Comparison of ENCODE assay signal across 1 cellular context in the genomic region with DNA sequence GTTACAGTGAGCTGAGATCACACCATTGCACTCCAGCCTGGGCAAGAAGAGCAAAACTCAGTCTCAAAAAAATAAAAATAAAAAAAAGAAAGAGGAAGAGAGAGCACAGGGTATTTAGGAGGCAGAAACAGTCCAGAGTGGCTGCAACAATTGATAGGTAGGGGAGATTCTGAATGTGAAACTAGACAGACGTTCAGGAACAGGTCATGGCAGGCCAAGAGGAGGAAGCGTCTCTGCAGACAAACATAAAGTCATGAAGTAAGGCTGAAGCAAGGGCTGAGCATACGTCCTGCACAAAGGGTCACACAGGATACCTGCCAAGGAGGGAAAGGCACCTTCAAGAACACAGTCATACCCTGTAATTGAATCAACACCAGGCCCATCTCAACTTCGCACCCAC.
TF ChIP-seq lines count a peak whose summit lies in the region.

No MANE protein-coding gene starts in this region.

TF ChIP-seq in GM23338, 12 proteins besides CTCF, POLR2A, EP300 and RAD21 (continued from another document):
- TF ChIP-seq, protein P1, sequence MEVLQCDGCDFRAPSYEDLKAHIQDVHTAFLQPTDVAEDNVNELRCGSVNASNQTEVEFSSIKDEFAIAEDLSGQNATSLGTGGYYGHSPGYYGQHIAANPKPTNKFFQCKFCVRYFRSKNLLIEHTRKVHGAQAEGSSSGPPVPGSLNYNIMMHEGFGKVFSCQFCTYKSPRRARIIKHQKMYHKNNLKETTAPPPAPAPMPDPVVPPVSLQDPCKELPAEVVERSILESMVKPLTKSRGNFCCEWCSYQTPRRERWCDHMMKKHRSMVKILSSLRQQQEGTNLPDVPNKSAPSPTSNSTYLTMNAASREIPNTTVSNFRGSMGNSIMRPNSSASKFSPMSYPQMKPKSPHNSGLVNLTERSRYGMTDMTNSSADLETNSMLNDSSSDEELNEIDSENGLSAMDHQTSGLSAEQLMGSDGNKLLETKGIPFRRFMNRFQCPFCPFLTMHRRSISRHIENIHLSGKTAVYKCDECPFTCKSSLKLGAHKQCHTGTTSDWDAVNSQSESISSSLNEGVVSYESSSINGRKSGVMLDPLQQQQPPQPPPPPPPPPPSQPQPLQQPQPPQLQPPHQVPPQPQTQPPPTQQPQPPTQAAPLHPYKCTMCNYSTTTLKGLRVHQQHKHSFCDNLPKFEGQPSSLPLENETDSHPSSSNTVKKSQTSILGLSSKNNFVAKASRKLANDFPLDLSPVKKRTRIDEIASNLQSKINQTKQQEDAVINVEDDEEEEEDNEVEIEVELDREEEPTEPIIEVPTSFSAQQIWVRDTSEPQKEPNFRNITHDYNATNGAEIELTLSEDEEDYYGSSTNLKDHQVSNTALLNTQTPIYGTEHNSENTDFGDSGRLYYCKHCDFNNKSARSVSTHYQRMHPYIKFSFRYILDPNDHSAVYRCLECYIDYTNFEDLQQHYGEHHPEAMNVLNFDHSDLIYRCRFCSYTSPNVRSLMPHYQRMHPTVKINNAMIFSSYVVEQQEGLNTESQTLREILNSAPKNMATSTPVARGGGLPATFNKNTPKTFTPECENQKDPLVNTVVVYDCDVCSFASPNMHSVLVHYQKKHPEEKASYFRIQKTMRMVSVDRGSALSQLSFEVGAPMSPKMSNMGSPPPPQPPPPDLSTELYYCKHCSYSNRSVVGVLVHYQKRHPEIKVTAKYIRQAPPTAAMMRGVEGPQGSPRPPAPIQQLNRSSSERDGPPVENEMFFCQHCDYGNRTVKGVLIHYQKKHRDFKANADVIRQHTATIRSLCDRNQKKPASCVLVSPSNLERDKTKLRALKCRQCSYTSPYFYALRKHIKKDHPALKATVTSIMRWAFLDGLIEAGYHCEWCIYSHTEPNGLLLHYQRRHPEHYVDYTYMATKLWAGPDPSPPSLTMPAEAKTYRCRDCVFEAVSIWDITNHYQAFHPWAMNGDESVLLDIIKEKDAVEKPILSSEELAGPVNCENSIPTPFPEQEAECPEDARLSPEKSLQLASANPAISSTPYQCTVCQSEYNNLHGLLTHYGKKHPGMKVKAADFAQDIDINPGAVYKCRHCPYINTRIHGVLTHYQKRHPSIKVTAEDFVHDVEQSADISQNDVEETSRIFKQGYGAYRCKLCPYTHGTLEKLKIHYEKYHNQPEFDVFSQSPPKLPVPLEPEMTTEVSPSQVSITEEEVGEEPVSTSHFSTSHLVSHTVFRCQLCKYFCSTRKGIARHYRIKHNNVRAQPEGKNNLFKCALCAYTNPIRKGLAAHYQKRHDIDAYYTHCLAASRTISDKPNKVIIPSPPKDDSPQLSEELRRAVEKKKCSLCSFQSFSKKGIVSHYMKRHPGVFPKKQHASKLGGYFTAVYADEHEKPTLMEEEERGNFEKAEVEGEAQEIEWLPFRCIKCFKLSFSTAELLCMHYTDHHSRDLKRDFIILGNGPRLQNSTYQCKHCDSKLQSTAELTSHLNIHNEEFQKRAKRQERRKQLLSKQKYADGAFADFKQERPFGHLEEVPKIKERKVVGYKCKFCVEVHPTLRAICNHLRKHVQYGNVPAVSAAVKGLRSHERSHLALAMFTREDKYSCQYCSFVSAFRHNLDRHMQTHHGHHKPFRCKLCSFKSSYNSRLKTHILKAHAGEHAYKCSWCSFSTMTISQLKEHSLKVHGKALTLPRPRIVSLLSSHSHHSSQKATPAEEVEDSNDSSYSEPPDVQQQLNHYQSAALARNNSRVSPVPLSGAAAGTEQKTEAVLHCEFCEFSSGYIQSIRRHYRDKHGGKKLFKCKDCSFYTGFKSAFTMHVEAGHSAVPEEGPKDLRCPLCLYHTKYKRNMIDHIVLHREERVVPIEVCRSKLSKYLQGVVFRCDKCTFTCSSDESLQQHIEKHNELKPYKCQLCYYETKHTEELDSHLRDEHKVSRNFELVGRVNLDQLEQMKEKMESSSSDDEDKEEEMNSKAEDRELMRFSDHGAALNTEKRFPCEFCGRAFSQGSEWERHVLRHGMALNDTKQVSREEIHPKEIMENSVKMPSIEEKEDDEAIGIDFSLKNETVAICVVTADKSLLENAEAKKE (CRISPR knock-in tag; IDR thresholded peaks at IDR 0.05): no peak
- TF ChIP-seq, protein P2, sequence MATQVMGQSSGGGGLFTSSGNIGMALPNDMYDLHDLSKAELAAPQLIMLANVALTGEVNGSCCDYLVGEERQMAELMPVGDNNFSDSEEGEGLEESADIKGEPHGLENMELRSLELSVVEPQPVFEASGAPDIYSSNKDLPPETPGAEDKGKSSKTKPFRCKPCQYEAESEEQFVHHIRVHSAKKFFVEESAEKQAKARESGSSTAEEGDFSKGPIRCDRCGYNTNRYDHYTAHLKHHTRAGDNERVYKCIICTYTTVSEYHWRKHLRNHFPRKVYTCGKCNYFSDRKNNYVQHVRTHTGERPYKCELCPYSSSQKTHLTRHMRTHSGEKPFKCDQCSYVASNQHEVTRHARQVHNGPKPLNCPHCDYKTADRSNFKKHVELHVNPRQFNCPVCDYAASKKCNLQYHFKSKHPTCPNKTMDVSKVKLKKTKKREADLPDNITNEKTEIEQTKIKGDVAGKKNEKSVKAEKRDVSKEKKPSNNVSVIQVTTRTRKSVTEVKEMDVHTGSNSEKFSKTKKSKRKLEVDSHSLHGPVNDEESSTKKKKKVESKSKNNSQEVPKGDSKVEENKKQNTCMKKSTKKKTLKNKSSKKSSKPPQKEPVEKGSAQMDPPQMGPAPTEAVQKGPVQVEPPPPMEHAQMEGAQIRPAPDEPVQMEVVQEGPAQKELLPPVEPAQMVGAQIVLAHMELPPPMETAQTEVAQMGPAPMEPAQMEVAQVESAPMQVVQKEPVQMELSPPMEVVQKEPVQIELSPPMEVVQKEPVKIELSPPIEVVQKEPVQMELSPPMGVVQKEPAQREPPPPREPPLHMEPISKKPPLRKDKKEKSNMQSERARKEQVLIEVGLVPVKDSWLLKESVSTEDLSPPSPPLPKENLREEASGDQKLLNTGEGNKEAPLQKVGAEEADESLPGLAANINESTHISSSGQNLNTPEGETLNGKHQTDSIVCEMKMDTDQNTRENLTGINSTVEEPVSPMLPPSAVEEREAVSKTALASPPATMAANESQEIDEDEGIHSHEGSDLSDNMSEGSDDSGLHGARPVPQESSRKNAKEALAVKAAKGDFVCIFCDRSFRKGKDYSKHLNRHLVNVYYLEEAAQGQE (IDR thresholded peaks at IDR 0.05; ENCODE audit: unreplicated experiment): no peak
- TF ChIP-seq CREB1 (CRISPR knock-in tag; IDR thresholded peaks at IDR 0.05; ENCODE audit: low read depth) (no peak), STAT1 (IDR thresholded peaks at IDR 0.05; ENCODE audit: unreplicated experiment) (no peak), EZH2 (IDR thresholded peaks at IDR 0.05; ENCODE audit: low read depth, unreplicated experiment) (no peak)
